Comparison of ENCODE assay signal across 7 cellular contexts in the genomic region with DNA sequence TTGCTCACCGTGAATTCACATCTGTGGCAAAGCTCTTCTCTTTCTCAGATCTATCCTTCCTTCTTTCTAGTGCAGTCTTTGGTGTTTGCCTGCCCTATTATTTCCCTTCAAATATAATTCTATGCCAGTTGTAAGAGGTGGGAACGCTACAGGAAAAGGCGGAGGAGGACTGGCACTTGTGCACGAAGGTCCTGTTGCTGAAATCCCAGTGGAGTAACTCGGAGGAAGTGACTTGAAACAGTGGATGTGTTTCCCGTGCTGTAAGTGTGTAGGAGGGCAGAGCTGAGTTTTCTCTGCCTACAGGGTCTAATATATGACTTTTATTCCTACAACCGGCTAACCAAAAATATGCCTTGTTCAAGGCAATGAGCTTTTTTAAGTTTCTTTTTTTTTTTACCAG.
"Had no signal": no experiment of that assay in that cellular context is flagged by ENCODE, and none has a peak within 500 bp of the region (broad histone marks: within the 10 kb centered on the region; RNA-seq: fewer than 3 reads in every experiment).

No MANE protein-coding gene starts in this region.

- ATAC-seq: GM23338, HCT116, K562 had no signal

- DNase-seq: H7, HFFc6, IMR-90, KG1 had no signal

- H3K27ac Mint-ChIP-seq: GM23338, HFFc6 had no signal

- H3K4me3 Mint-ChIP-seq: GM23338, HFFc6 had no signal
